1 cellular context compared by ENCODE assay signal in the genomic region with DNA sequence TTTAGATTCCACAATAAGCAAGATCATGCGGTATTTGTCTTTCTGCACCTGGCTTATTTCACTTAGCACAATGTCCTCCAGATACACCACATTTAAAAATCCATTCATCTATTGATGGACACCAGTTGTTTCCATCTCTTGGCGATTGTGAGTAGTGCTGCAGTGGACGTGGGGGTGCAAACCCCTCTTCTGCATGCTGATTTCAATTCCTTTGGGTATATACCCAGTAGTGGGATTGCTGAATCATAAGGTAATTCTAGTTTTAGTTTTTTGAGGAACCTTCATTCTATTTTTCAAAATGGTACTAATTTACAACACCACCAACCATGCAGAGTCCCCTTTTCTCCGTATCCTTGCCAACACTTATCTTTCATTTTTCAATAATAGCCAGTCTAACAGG.
TF ChIP-seq lines count a peak whose summit lies in the region.

No MANE protein-coding gene starts in this region.

TF ChIP-seq in GM12878, 131 proteins besides CTCF, POLR2A, EP300 and RAD21:
- TF ChIP-seq JUNB (IDR thresholded peaks at IDR 0.05) (0 out of 2 replicates have a peak, but pooled peaks have one; percentile 15), EZH2 (IDR thresholded peaks at IDR 0.05; ENCODE audit: borderline replicate concordance, control insufficient read depth, low read depth, low read length) (no peak)
